In genomic region chr4:1612278-1613098, GRCh38 we compare ENCODE assay signal across 20 cellular contexts.
"Had no signal": no experiment of that assay in that cellular context is flagged by ENCODE, and none has a peak within 500 bp of the region (broad histone marks: within the 10 kb centered on the region; RNA-seq: fewer than 3 reads in every experiment).

No MANE protein-coding gene starts in this region.

- DNase-seq: activated CD4-positive, CD25-positive, alpha-beta regulatory T cell treated with anti-CD3 and anti-CD28 coated beads, Interleukin-2, amount 50 U/mL, for 72 hours; activated gamma-delta T cell; adrenal gland; effector CD8-positive, alpha-beta T cell; esophagus squamous epithelium; occipital lobe; stimulated activated CD4-positive, alpha-beta T cell treated with anti-CD3 and anti-CD28 coated beads, Interleukin-2, amount 100 ng/mL, for 24 hours; stimulated activated naive CD8-positive, alpha-beta T cell treated with anti-CD3 and anti-CD28 coated beads, Interleukin-15, Interleukin-2, amounts not matched to agents 100 U/mL and 50 U/mL, for 24 hours; T-helper 2 cell; tibial artery had no signal

- H3K27me3 ChIP-seq: adrenal gland, hepatocyte had no signal

- H3K4me2 ChIP-seq: hepatocyte had no signal

- FAIRE-seq: astrocyte, endothelial cell of umbilical vein had no signal

- H3K9me3 ChIP-seq: adrenal gland, esophagus squamous epithelium had no signal

- H2AFZ ChIP-seq: hepatocyte had no signal

- H3K4me1 ChIP-seq: adrenal gland, breast epithelium, esophagus squamous epithelium, tibial artery had no signal

- H3K27ac ChIP-seq: adrenal gland, breast epithelium, esophagus squamous epithelium, hepatocyte, tibial artery, VCaP had no signal

- H3K36me3 Mint-ChIP-seq: mesothelial cell of epicardium had no signal

- H3K79me2 ChIP-seq: hepatocyte had no signal

- H3K27ac Mint-ChIP-seq: activated naive CD4-positive, alpha-beta T cell treated with anti-CD3 and anti-CD28 coated beads, Interleukin-2, amount 50 U/mL, for 72 hours; dendritic cell treated with granulocyte-macrophage colony-stimulating factor and Interleukin-4, amounts not matched to agents 40 ng/mL and 50 ng/mL, for 4 days; mesothelial cell of epicardium; nephron had no signal

- H3K4me1 Mint-ChIP-seq: mesothelial cell of epicardium, nephron had no signal

- H3K4me3 ChIP-seq: adrenal gland, breast epithelium, esophagus squamous epithelium, hepatocyte, tibial artery had no signal

- H3K4me3 Mint-ChIP-seq: dendritic cell treated with granulocyte-macrophage colony-stimulating factor and Interleukin-4, amounts not matched to agents 40 ng/mL and 50 ng/mL, for 4 days; mesothelial cell of epicardium; nephron had no signal

- ATAC-seq: activated naive CD4-positive, alpha-beta T cell treated with anti-CD3 and anti-CD28 coated beads, Interleukin-2, amount 50 U/mL, for 72 hours; left cardiac atrium; stimulated activated naive CD8-positive, alpha-beta T cell treated with anti-CD3 and anti-CD28 coated beads, Interleukin-15, Interleukin-2, amounts not matched to agents 100 U/mL and 50 U/mL, for 24 hours had no signal

- H3K9me3 Mint-ChIP-seq: mesothelial cell of epicardium had no signal

- H3K27me3 Mint-ChIP-seq: dendritic cell treated with granulocyte-macrophage colony-stimulating factor and Interleukin-4, amounts not matched to agents 40 ng/mL and 50 ng/mL, for 4 days had no signal

- H3K36me3 ChIP-seq: adrenal gland, breast epithelium, esophagus squamous epithelium, tibial artery had no signal
